In genomic region chr17:29590261-29590978, GRCh38 we compare ENCODE assay signal across 8 cellular contexts. TPM values are rescaled to one million over a fixed set of nuclear protein-coding genes. Genes with fewer than 3 reads are reported as not detected.
DNase-seq lines count a peak whose midpoint lies in the region; ATAC-seq and TF ChIP-seq lines count a peak whose summit lies in the region.

No MANE protein-coding gene starts in this region.

- intact Hi-C loops in prostate gland (cut with DNase I): loop anchor here (2.0 kb wide), 1 partner anchor 340 kb away; the partner anchor contains the start of gene SSH2

- peaks cover 73 to 79% (median 75%) of the 10 kb centered on the region in 10 experiments for H3K4me1 ChIP-seq in BLaER1 treated with 17β-estradiol and CSF1 and Interleukin-3, amounts not matched to agents 10 nM and 100 nM
- H3K4me1 ChIP-seq in HUES6 (ENCODE audit: control insufficient read depth, insufficient read depth, low read length) (peaks cover 43% of the 10 kb centered on the region), prostate gland (replicated peaks) (peaks cover 24% of the 10 kb centered on the region)

- H3K9me3 Mint-ChIP-seq in activated CD4-positive, alpha-beta memory T cell treated with anti-CD3 and anti-CD28 coated beads, Interleukin-2, amount 10 ng/mL, durations not matched to agents 7 days and 5 days: no peaks in the 10 kb centered on the region

- TF ChIP-seq POLR2A in prostate gland (IDR thresholded peaks at IDR 0.05): no peak

- peak overlapping the region in 10 of 11 experiments; percentile 7 to 91 (median 85); a peak in 19 of 22 replicates for H3K27ac ChIP-seq in BLaER1 treated with 17β-estradiol and CSF1 and Interleukin-3, amounts not matched to agents 10 nM and 100 nM
- H3K27ac ChIP-seq in HUES6 (ENCODE audit: low read depth, low read length) (no peak overlapping the region), prostate gland (peak overlapping the region; percentile 48 to 77)

- no peak for ATAC-seq in HG02571 (IDR thresholded peaks at IDR 0.05; ENCODE audit: unreplicated experiment)

- no peaks in the 10 kb centered on the region for H3K27me3 Mint-ChIP-seq in activated CD4-positive, alpha-beta memory T cell treated with anti-CD3 and anti-CD28 coated beads, Interleukin-2, amount 10 ng/mL, durations not matched to agents 7 days and 5 days

- peak overlapping the region; percentile 77 for H3K4me3 Mint-ChIP-seq in activated CD4-positive, alpha-beta memory T cell treated with anti-CD3 and anti-CD28 coated beads, Interleukin-2, amount 10 ng/mL, durations not matched to agents 7 days and 5 days

- peak overlapping the region; percentile 82 to 93 (median 87); a peak in 21 of 22 replicates for H3K9ac ChIP-seq in BLaER1 treated with 17β-estradiol and CSF1 and Interleukin-3, amounts not matched to agents 10 nM and 100 nM
- peak overlapping the region; percentile 23 for H3K9ac ChIP-seq in HUES6 (ENCODE audit: low read length)

- WGBS in prostate gland: 36% methylated on average over 28 of the region's 28 CpGs

- H3K4me1 Mint-ChIP-seq in activated CD4-positive, alpha-beta memory T cell treated with anti-CD3 and anti-CD28 coated beads, Interleukin-2, amount 10 ng/mL, durations not matched to agents 7 days and 5 days: peaks cover 67% of the 10 kb centered on the region

- no peaks in the 10 kb centered on the region for H3K9me3 ChIP-seq in BLaER1 treated with 17β-estradiol and CSF1 and Interleukin-3, amounts not matched to agents 10 nM and 100 nM (replicated peaks in 1 of 11)
- H3K9me3 ChIP-seq in HUES6 (ENCODE audit: control insufficient read depth, insufficient read depth, low read depth, low read length) (no peaks in the 10 kb centered on the region), prostate gland (no peaks in the 10 kb centered on the region)

- H3K4me2 ChIP-seq in BLaER1 treated with 17β-estradiol and CSF1 and Interleukin-3, amounts not matched to agents 10 nM and 100 nM: peak overlapping the region; percentile 93 to 100 (median 99)

- CTCF ChIA-PET in activated CD4-positive, alpha-beta memory T cell treated with anti-CD3 and anti-CD28 coated beads, Interleukin-2, amount 10 ng/mL, durations not matched to agents 7 days and 5 days (lab: Charles Lee): interaction anchor here (0.7 to 4.8 kb wide), 12 partner anchors 9 to 476 kb away, joined by 3 to 75 read pairs (median 4); partner anchors contain the start of genes ABHD15 and TP53I13

- no peak for TF ChIP-seq CTCF in fibroblast of the aortic adventitia (IDR thresholded peaks at IDR 0.05; ENCODE audit: insufficient read depth, low read length)
- TF ChIP-seq CTCF in prostate gland (IDR thresholded peaks at IDR 0.05): no peak

- peaks cover 8 to 61% (median 51%) of the 10 kb centered on the region in 11 experiments; a peak in 21 of 22 replicates for H4K20me1 ChIP-seq in BLaER1 treated with 17β-estradiol and CSF1 and Interleukin-3, amounts not matched to agents 10 nM and 100 nM

- H3K27me3 ChIP-seq in BLaER1 treated with 17β-estradiol and CSF1 and Interleukin-3, amounts not matched to agents 10 nM and 100 nM: no peaks in the 10 kb centered on the region
- H3K27me3 ChIP-seq in HUES6 (ENCODE audit: control insufficient read depth, insufficient read depth, low read length) (peaks cover 13% of the 10 kb centered on the region; the same call in 1 of the 2 replicates), prostate gland (replicated peaks; ENCODE audit: insufficient read depth) (no peaks in the 10 kb centered on the region)

- DNase-seq in activated CD4-positive, alpha-beta memory T cell treated with anti-CD3 and anti-CD28 coated beads, Interleukin-2, amount 10 ng/mL, durations not matched to agents 7 days and 5 days: no peak
- DNase-seq in fibroblast of the aortic adventitia (ENCODE audit: low read depth): peak; percentile 66
- no peak for DNase-seq in prostate gland (ENCODE audit: low spot score)
- DNase-seq in NOMO-1 treated with dmso at 0.1 percent for 144 hours (lab: John Stamatoyannopoulos, UW; ENCODE audit: unreplicated experiment): no peak
- DNase-seq in cerebellar nuclear complex (lab: John Stamatoyannopoulos, UW): no peak

- H3K27ac Mint-ChIP-seq in activated CD4-positive, alpha-beta memory T cell treated with anti-CD3 and anti-CD28 coated beads, Interleukin-2, amount 10 ng/mL, durations not matched to agents 7 days and 5 days: peak overlapping the region; percentile 84

- no peaks in the 10 kb centered on the region for H3K36me3 Mint-ChIP-seq in activated CD4-positive, alpha-beta memory T cell treated with anti-CD3 and anti-CD28 coated beads, Interleukin-2, amount 10 ng/mL, durations not matched to agents 7 days and 5 days (ENCODE audit: low read depth)

- peaks cover 0 to 6% (median 0%) of the 10 kb centered on the region in 11 experiments; a peak in 2 of 22 replicates for H3K36me3 ChIP-seq in BLaER1 treated with 17β-estradiol and CSF1 and Interleukin-3, amounts not matched to agents 10 nM and 100 nM
- H3K36me3 ChIP-seq in HUES6 (ENCODE audit: control insufficient read depth, insufficient read depth, low read length): no peaks in the 10 kb centered on the region
- no peaks in the 10 kb centered on the region for H3K36me3 ChIP-seq in prostate gland

- POLR2A ChIA-PET in activated CD4-positive, alpha-beta memory T cell treated with anti-CD3 and anti-CD28 coated beads, Interleukin-2, amount 10 ng/mL, durations not matched to agents 7 days and 5 days (lab: Charles Lee): interaction anchor here (1.1 to 4.5 kb wide), 6 partner anchors 8 to 339 kb away, joined by 3 to 89 read pairs (median 9); partner anchors contain the start of genes ABHD15, SSH2 and TP53I13

- H3K4me3 ChIP-seq in BLaER1 treated with 17β-estradiol and CSF1 and Interleukin-3, amounts not matched to agents 10 nM and 100 nM: peak overlapping the region; percentile 81 to 95 (median 89)
- H3K4me3 ChIP-seq in HUES6 (ENCODE audit: low read depth, low read length): peak overlapping the region; percentile 64
- H3K4me3 ChIP-seq in fibroblast of the aortic adventitia (ENCODE audit: low read depth, low read length): peak overlapping the region; percentile 66
- no peak overlapping the region for H3K4me3 ChIP-seq in prostate gland

RNA-seq across cellular contexts. Expression of gene GIT1, which starts 1.0 kb away (rescaled TPM):
- total RNA-seq in activated CD4-positive, alpha-beta memory T cell treated with anti-CD3 and anti-CD28 coated beads, Interleukin-2, amount 10 ng/mL, durations not matched to agents 7 days and 5 days: 10 to 100 TPM; 76.6 to 80.4 TPM
- total RNA-seq in fibroblast of the aortic adventitia (ENCODE audit: low replicate concordance) (22.0 and 38.6 TPM in 2 replicates), prostate gland (10 to 100 TPM; 29.1 to 86.9 TPM)

RNA-seq across cellular contexts. Expression of gene ANKRD13B, which starts 2.5 kb away (rescaled TPM):
- total RNA-seq in activated CD4-positive, alpha-beta memory T cell treated with anti-CD3 and anti-CD28 coated beads, Interleukin-2, amount 10 ng/mL, durations not matched to agents 7 days and 5 days: 10 to 100 TPM; 11.3 to 13.6 TPM
- total RNA-seq in fibroblast of the aortic adventitia (ENCODE audit: low replicate concordance) (7.4 and 14.0 TPM in 2 replicates), prostate gland (10 to 100 TPM in 1 of 2 donors, 1 to 10 TPM in 1; 2.7 to 30.0 TPM)

RNA-seq across cellular contexts. Expression of gene TP53I13, which starts 21.9 kb away (rescaled TPM):
- 100 to 1,000 TPM; 112 to 118 TPM for total RNA-seq in activated CD4-positive, alpha-beta memory T cell treated with anti-CD3 and anti-CD28 coated beads, Interleukin-2, amount 10 ng/mL, durations not matched to agents 7 days and 5 days
- total RNA-seq in fibroblast of the aortic adventitia (ENCODE audit: low replicate concordance) (24.9 and 41.8 TPM in 2 replicates), prostate gland (10 to 100 TPM; 52.5 to 82.0 TPM)

RNA-seq across cellular contexts. Expression of gene ABHD15, which starts 23.6 kb away (rescaled TPM):
- 10 to 100 TPM; 18.5 to 19.3 TPM for total RNA-seq in activated CD4-positive, alpha-beta memory T cell treated with anti-CD3 and anti-CD28 coated beads, Interleukin-2, amount 10 ng/mL, durations not matched to agents 7 days and 5 days
- 5.5 and 15.3 TPM in 2 replicates for total RNA-seq in fibroblast of the aortic adventitia (ENCODE audit: low replicate concordance)
- total RNA-seq in prostate gland: 10 to 100 TPM in 1 of 2 donors, 1 to 10 TPM in 1; 9.1 to 14.8 TPM

RNA-seq across cellular contexts. Expression of gene CORO6, which starts 32.3 kb away (rescaled TPM):
- total RNA-seq in activated CD4-positive, alpha-beta memory T cell treated with anti-CD3 and anti-CD28 coated beads, Interleukin-2, amount 10 ng/mL, durations not matched to agents 7 days and 5 days: 1 to 10 TPM; 5.3 to 5.6 TPM
- total RNA-seq in fibroblast of the aortic adventitia (ENCODE audit: low replicate concordance) (5.5 and 8.3 TPM in 2 replicates), prostate gland (10 to 100 TPM; 23.4 to 33.5 TPM)

Comparison
In these comparisons a context has a peak if more than half of its experiments do, and no peak if none do; other contexts are left out.
1. H3K4me3 ChIP-seq: peak in BLaER1 treated with 17β-estradiol and CSF1 and Interleukin-3, amounts not matched to agents 10 nM and 100 nM (10 of 10), HUES6 (single experiment) and fibroblast of the aortic adventitia (single experiment); none in prostate gland (0 of 2).